7 cellular contexts compared by ENCODE assay signal in the genomic region with DNA sequence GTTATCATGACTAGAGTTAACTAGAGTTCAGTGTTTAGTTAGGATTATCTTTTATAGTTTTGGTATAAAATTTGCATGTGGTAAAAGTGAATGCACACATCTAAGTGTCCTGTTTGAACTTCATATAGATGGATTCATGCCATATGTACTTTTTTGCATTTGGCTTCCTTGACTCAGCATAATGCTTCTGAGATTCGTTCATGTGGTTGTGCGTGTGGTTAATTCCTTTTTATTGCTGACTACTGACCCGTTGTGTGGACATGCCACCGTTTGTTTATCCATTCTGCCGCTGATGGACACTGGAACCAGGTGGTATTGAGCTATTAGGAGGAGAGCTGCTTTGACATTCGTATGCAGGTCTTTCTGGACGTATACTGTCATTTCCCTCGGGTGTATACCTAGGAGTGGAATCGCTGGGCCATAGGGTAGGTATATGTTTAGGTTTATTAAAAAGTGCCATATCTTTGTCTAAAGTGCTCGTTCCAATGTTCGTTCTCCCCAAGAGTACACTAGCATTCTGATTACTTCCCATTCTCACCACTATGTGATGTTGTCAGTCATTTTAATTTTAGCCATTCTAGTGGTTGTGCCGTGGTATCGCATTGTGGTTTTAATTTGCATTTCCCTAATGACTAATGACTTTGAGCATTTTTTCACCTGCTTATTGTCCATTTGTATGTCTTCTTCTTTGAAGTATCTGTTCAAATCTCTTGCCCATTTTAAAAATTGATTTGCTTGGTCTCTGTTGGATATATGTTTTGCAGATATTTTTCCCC.
DNase-seq lines count a peak whose midpoint lies in the region; ATAC-seq lines count a peak whose summit lies in the region.

No MANE protein-coding gene starts in this region.

- H3K27me3 Mint-ChIP-seq in stimulated activated naive B cell treated with anti-CD40 and anti-IgM and Interleukin-4, amounts not matched to agents 10 μg/mL and 1 μg/mL and 100 μg/mL, for 72 hours: peaks cover 0 to 18% of the 10 kb centered on the region in 2 donors

- no peaks in the 10 kb centered on the region for H3K9me3 Mint-ChIP-seq in stimulated activated naive B cell treated with anti-CD40 and anti-IgM and Interleukin-4, amounts not matched to agents 10 μg/mL and 1 μg/mL and 100 μg/mL, for 72 hours

- peaks cover 5 to 6% of the 10 kb centered on the region in 2 donors for H3K36me3 Mint-ChIP-seq in stimulated activated naive B cell treated with anti-CD40 and anti-IgM and Interleukin-4, amounts not matched to agents 10 μg/mL and 1 μg/mL and 100 μg/mL, for 72 hours

- H3K27ac Mint-ChIP-seq in stimulated activated naive B cell treated with anti-CD40 and anti-IgM and Interleukin-4, amounts not matched to agents 10 μg/mL and 1 μg/mL and 100 μg/mL, for 72 hours: peak overlapping the region; percentile 74

- peak; percentile 60 for DNase-seq in RPMI8226
- no peak for DNase-seq in stimulated activated naive B cell treated with anti-CD40 and anti-IgM and Interleukin-4, amounts not matched to agents 10 μg/mL and 1 μg/mL and 100 μg/mL, for 72 hours
- DNase-seq in DMS 273 treated with DMSO at 0.1 percent for 48 hours (lab: John Stamatoyannopoulos, UW): no peak
- no peak for DNase-seq in stimulated activated naive CD4-positive, alpha-beta T cell (lab: John Stamatoyannopoulos, UW)
- no peak for DNase-seq in NCI-H748 (lab: John Stamatoyannopoulos, UW; ENCODE audit: unreplicated experiment)

- peak overlapping the region; percentile 1 to 8 for H3K4me3 Mint-ChIP-seq in stimulated activated naive B cell treated with anti-CD40 and anti-IgM and Interleukin-4, amounts not matched to agents 10 μg/mL and 1 μg/mL and 100 μg/mL, for 72 hours

- peaks cover 42 to 56% of the 10 kb centered on the region in 2 donors for H3K4me1 Mint-ChIP-seq in stimulated activated naive B cell treated with anti-CD40 and anti-IgM and Interleukin-4, amounts not matched to agents 10 μg/mL and 1 μg/mL and 100 μg/mL, for 72 hours

- peak; percentile 64 for ATAC-seq in GM19324 (IDR thresholded peaks at IDR 0.05; ENCODE audit: low FRiP score, unreplicated experiment)
- ATAC-seq in HG03045 (IDR thresholded peaks at IDR 0.05; ENCODE audit: unreplicated experiment): peak; percentile 55
- ATAC-seq in stimulated activated naive B cell treated with anti-CD40 and anti-IgM and Interleukin-4, amounts not matched to agents 10 μg/mL and 1 μg/mL and 100 μg/mL, for 72 hours (replicated peaks): peak; percentile 73 to 78
